1 cellular context compared by ENCODE assay signal in the genomic region with DNA sequence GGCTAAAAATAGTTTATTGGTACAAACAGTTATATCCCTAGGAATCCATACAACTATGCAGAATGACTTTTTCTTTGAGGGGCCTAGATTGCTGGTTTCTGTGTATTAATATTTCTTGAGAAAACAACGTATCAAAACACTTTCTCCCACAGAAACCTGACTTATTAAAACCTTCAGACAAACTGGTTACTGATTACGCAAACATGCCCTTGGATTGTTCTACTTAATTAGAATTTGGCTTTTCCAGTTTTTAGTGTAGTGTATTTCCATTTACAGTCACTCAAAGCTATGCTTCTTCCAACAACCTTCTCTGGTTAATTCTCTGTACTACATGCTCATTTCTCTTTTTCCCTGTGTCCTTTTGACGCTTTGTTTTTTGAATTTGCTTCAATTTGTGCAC.
TF ChIP-seq lines count a peak whose summit lies in the region.

No MANE protein-coding gene starts in this region.

TF ChIP-seq in IMR-90, 13 proteins besides CTCF, POLR2A, EP300 and RAD21:
- no peak for TF ChIP-seq MXI1 (IDR thresholded peaks at IDR 0.05; ENCODE audit: borderline replicate concordance, low read depth, low read length)
- TF ChIP-seq CEBPB (IDR thresholded peaks at IDR 0.05; ENCODE audit: low read depth, low read length): peak; percentile 48; the same call in 1 of the 2 replicates
- TF ChIP-seq FOS (IDR thresholded peaks at IDR 0.05; ENCODE audit: low read depth, low read length): no peak
- TF ChIP-seq SMC3 (IDR thresholded peaks at IDR 0.05; ENCODE audit: low read depth, low read length): no peak
- TF ChIP-seq ELK1 (IDR thresholded peaks at IDR 0.05; ENCODE audit: borderline replicate concordance, low read depth, low read length): no peak
- TF ChIP-seq MAFK (IDR thresholded peaks at IDR 0.05; ENCODE audit: low read depth, low read length): no peak
- TF ChIP-seq CHD1 (IDR thresholded peaks at IDR 0.05; ENCODE audit: low read depth, low read length): no peak
- no peak for TF ChIP-seq MAZ (IDR thresholded peaks at IDR 0.05; ENCODE audit: borderline replicate concordance, low read depth, low read length)
